In genomic region chr20:31661625-31662371, GRCh38 we compare ENCODE assay signal across 1 cellular context.
TF ChIP-seq lines count a peak whose summit lies in the region.

No MANE protein-coding gene starts in this region.

TF ChIP-seq in HepG2, 621 proteins besides CTCF, POLR2A, EP300 and RAD21 (continued from another document and continues in another):
- peak; percentile 77 for TF ChIP-seq ZNF609 (CRISPR knock-in tag; IDR thresholded peaks at IDR 0.05; ENCODE audit: borderline replicate concordance)
- peak; percentile 61 for TF ChIP-seq RARA (CRISPR knock-in tag; IDR thresholded peaks at IDR 0.05)
- peak; percentile 56; the same call in 1 of the 2 replicates for TF ChIP-seq CHD4 (IDR thresholded peaks at IDR 0.05; ENCODE audit: borderline replicate concordance, low read length)
- no peak for TF ChIP-seq GPN1 (CRISPR knock-in tag; IDR thresholded peaks at IDR 0.05; ENCODE audit: borderline replicate concordance)
- no peak for TF ChIP-seq ZNF605 (CRISPR knock-in tag; IDR thresholded peaks at IDR 0.05)
- TF ChIP-seq DNMT3B (CRISPR knock-in tag; conservative IDR thresholded peaks at IDR 0.05), result 0 out of 2 replicates have a peak, but pooled peaks have one; percentile 19
- peak; percentile 95 for TF ChIP-seq ZNF225 (CRISPR knock-in tag; IDR thresholded peaks at IDR 0.05)
- 0 out of 2 replicates have a peak, but pooled peaks have one; percentile 59 for TF ChIP-seq RARG (CRISPR knock-in tag; IDR thresholded peaks at IDR 0.05; ENCODE audit: low read depth)
- peak; percentile 87 to 89 for TF ChIP-seq HMGXB4 (CRISPR knock-in tag; IDR thresholded peaks at IDR 0.05; ENCODE audit: borderline replicate concordance in 1 of 2, low read depth in 1 of 2)
- TF ChIP-seq, protein P1, sequence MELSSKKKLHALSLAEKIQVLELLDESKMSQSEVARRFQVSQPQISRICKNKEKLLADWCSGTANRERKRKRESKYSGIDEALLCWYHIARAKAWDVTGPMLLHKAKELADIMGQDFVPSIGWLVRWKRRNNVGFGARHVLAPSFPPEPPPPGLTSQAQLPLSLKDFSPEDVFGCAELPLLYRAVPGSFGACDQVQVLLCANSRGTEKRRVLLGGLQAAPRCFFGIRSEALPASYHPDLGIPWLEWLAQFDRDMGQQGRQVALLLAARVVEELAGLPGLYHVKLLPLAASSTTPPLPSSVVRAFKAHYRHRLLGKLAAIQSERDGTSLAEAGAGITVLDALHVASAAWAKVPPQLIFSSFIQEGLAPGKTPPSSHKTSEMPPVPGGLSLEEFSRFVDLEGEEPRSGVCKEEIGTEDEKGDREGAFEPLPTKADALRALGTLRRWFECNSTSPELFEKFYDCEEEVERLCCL (CRISPR knock-in tag; IDR thresholded peaks at IDR 0.05; ENCODE audit: borderline replicate concordance), result no peak
- no peak for TF ChIP-seq ZNF597 (CRISPR knock-in tag; IDR thresholded peaks at IDR 0.05)
- TF ChIP-seq PHF5A (CRISPR knock-in tag; IDR thresholded peaks at IDR 0.05; ENCODE audit: low read depth, unreplicated experiment), result peak; percentile 78
- TF ChIP-seq, protein P2, sequence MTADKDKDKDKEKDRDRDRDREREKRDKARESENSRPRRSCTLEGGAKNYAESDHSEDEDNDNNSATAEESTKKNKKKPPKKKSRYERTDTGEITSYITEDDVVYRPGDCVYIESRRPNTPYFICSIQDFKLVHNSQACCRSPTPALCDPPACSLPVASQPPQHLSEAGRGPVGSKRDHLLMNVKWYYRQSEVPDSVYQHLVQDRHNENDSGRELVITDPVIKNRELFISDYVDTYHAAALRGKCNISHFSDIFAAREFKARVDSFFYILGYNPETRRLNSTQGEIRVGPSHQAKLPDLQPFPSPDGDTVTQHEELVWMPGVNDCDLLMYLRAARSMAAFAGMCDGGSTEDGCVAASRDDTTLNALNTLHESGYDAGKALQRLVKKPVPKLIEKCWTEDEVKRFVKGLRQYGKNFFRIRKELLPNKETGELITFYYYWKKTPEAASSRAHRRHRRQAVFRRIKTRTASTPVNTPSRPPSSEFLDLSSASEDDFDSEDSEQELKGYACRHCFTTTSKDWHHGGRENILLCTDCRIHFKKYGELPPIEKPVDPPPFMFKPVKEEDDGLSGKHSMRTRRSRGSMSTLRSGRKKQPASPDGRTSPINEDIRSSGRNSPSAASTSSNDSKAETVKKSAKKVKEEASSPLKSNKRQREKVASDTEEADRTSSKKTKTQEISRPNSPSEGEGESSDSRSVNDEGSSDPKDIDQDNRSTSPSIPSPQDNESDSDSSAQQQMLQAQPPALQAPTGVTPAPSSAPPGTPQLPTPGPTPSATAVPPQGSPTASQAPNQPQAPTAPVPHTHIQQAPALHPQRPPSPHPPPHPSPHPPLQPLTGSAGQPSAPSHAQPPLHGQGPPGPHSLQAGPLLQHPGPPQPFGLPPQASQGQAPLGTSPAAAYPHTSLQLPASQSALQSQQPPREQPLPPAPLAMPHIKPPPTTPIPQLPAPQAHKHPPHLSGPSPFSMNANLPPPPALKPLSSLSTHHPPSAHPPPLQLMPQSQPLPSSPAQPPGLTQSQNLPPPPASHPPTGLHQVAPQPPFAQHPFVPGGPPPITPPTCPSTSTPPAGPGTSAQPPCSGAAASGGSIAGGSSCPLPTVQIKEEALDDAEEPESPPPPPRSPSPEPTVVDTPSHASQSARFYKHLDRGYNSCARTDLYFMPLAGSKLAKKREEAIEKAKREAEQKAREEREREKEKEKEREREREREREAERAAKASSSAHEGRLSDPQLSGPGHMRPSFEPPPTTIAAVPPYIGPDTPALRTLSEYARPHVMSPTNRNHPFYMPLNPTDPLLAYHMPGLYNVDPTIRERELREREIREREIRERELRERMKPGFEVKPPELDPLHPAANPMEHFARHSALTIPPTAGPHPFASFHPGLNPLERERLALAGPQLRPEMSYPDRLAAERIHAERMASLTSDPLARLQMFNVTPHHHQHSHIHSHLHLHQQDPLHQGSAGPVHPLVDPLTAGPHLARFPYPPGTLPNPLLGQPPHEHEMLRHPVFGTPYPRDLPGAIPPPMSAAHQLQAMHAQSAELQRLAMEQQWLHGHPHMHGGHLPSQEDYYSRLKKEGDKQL (CRISPR knock-in tag; IDR thresholded peaks at IDR 0.05; ENCODE audit: low read depth), result no peak; the same call in 1 of the 2 replicates
- peak; percentile 72; the same call in 1 of the 2 replicates for TF ChIP-seq MED1 (CRISPR knock-in tag; IDR thresholded peaks at IDR 0.05)
- TF ChIP-seq SALL1 (CRISPR knock-in tag; IDR thresholded peaks at IDR 0.05), result peak; percentile 84
- TF ChIP-seq JDP2 (CRISPR knock-in tag; IDR thresholded peaks at IDR 0.05; ENCODE audit: borderline replicate concordance), result no peak
- TF ChIP-seq PCBP1 (IDR thresholded peaks at IDR 0.05; ENCODE audit: borderline replicate concordance, low read depth, low read length), result no peak
- TF ChIP-seq, protein P3, sequence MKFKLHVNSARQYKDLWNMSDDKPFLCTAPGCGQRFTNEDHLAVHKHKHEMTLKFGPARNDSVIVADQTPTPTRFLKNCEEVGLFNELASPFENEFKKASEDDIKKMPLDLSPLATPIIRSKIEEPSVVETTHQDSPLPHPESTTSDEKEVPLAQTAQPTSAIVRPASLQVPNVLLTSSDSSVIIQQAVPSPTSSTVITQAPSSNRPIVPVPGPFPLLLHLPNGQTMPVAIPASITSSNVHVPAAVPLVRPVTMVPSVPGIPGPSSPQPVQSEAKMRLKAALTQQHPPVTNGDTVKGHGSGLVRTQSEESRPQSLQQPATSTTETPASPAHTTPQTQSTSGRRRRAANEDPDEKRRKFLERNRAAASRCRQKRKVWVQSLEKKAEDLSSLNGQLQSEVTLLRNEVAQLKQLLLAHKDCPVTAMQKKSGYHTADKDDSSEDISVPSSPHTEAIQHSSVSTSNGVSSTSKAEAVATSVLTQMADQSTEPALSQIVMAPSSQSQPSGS (CRISPR knock-in tag; IDR thresholded peaks at IDR 0.05), result no peak
- TF ChIP-seq ZNF703 (CRISPR knock-in tag; IDR thresholded peaks at IDR 0.05; ENCODE audit: borderline replicate concordance), result no peak
- no peak for TF ChIP-seq HNRNPUL1 (IDR thresholded peaks at IDR 0.05; ENCODE audit: low read depth, low read length)
- TF ChIP-seq KLF9 (CRISPR knock-in tag; IDR thresholded peaks at IDR 0.05; ENCODE audit: low read depth), result no peak
- no peak for TF ChIP-seq NKX3-1 (CRISPR knock-in tag; IDR thresholded peaks at IDR 0.05)
- peak; percentile 57 for TF ChIP-seq HINFP (CRISPR knock-in tag; IDR thresholded peaks at IDR 0.05; ENCODE audit: low read depth)
- no peak for TF ChIP-seq BATF2 (CRISPR knock-in tag; IDR thresholded peaks at IDR 0.05)
- peak; percentile 34 for TF ChIP-seq ZNF451 (CRISPR knock-in tag; IDR thresholded peaks at IDR 0.05)
- TF ChIP-seq, protein P4, sequence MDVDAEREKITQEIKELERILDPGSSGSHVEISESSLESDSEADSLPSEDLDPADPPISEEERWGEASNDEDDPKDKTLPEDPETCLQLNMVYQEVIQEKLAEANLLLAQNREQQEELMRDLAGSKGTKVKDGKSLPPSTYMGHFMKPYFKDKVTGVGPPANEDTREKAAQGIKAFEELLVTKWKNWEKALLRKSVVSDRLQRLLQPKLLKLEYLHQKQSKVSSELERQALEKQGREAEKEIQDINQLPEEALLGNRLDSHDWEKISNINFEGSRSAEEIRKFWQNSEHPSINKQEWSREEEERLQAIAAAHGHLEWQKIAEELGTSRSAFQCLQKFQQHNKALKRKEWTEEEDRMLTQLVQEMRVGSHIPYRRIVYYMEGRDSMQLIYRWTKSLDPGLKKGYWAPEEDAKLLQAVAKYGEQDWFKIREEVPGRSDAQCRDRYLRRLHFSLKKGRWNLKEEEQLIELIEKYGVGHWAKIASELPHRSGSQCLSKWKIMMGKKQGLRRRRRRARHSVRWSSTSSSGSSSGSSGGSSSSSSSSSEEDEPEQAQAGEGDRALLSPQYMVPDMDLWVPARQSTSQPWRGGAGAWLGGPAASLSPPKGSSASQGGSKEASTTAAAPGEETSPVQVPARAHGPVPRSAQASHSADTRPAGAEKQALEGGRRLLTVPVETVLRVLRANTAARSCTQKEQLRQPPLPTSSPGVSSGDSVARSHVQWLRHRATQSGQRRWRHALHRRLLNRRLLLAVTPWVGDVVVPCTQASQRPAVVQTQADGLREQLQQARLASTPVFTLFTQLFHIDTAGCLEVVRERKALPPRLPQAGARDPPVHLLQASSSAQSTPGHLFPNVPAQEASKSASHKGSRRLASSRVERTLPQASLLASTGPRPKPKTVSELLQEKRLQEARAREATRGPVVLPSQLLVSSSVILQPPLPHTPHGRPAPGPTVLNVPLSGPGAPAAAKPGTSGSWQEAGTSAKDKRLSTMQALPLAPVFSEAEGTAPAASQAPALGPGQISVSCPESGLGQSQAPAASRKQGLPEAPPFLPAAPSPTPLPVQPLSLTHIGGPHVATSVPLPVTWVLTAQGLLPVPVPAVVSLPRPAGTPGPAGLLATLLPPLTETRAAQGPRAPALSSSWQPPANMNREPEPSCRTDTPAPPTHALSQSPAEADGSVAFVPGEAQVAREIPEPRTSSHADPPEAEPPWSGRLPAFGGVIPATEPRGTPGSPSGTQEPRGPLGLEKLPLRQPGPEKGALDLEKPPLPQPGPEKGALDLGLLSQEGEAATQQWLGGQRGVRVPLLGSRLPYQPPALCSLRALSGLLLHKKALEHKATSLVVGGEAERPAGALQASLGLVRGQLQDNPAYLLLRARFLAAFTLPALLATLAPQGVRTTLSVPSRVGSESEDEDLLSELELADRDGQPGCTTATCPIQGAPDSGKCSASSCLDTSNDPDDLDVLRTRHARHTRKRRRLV (CRISPR knock-in tag; IDR thresholded peaks at IDR 0.05), result peak; percentile 86
- peak; percentile 53; the same call in 1 of the 2 replicates for TF ChIP-seq ZNF431 (CRISPR knock-in tag; IDR thresholded peaks at IDR 0.05; ENCODE audit: borderline replicate concordance, low read depth)
- no peak for TF ChIP-seq ZNF251 (CRISPR knock-in tag; IDR thresholded peaks at IDR 0.05)
- peak; percentile 65; the same call in 1 of the 2 replicates for TF ChIP-seq DNMT1 (CRISPR knock-in tag; IDR thresholded peaks at IDR 0.05)
